In the genomic region with DNA sequence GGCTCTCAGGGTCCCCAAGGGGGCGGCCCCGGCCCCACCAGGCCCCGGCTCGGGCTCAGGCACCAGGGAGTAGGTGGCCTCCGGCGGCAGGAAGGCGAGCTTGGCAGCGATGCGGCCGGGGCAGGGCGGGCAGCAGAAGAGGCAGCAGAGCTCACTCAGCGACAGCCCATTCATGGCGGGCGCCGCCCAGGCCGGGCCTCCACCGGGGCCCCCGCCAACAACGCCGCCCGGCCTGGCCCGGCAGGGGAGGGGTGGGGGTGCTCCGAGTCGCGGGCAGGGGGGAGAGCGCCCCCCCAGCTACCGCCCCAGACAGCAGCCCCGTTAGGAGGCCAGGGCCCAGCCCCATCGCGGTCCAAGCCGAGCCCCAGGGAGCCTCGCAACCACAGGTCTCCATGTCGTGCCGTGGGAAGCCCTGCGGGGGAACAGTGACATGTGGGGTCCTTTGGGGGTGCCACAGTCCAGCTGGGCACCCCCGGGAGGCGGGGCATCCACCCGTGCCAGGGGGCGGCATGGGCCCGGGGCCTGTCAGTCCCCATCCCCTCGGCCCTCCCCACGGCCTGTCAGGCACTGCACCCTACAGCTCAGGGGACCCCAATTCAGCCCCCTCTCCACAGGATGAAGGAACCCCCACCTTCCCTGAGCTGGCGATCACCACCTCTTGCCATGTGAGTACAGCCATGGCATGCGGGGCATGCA, we compare ENCODE assay signal across 8 cellular contexts. TPM values are rescaled to one million over a fixed set of nuclear protein-coding genes. Genes with fewer than 3 reads are reported as not detected.
DNase-seq lines count a peak whose midpoint lies in the region; ATAC-seq and TF ChIP-seq lines count a peak whose summit lies in the region.
"Not testable (repeated sequence)": the region's sequence is repeated elsewhere in the genome, so short reads cannot be mapped to it uniquely, and the experiment has no call there.

No MANE protein-coding gene starts in this region.

- peaks cover 3 to 25% of the 10 kb centered on the region in 2 donors for H3K36me3 Mint-ChIP-seq in CD4-positive, alpha-beta memory T cell
- H3K36me3 Mint-ChIP-seq in T-helper 17 cell (ENCODE audit: low read depth); activated naive CD4-positive, alpha-beta T cell treated with anti-CD3 and anti-CD28 coated beads for 36 hours (ENCODE audit: low read depth): not testable (repeated sequence)

- peaks cover 13 to 38% (median 28%) of the 10 kb centered on the region in 4 donors for H3K4me1 Mint-ChIP-seq in CD4-positive, alpha-beta memory T cell
- H3K4me1 Mint-ChIP-seq in T-helper 17 cell, result peaks cover 31% of the 10 kb centered on the region
- H3K4me1 Mint-ChIP-seq in activated naive CD4-positive, alpha-beta T cell treated with anti-CD3 and anti-CD28 coated beads for 36 hours (ENCODE audit: low read depth), result peaks cover 27% of the 10 kb centered on the region

- H3K4me1 ChIP-seq in CD4-positive, alpha-beta memory T cell (ENCODE audit: insufficient read depth, low read length), result peaks cover 44% of the 10 kb centered on the region
- peaks cover 0 to 59% of the 10 kb centered on the region in 2 donors for H3K4me1 ChIP-seq in right atrium auricular region
- peaks cover 30% of the 10 kb centered on the region for H3K4me1 ChIP-seq in mesodermal cell (ENCODE audit: control insufficient read depth, insufficient read depth, low read length, poor library complexity, severe bottlenecking)
- H3K4me1 ChIP-seq in gastrocnemius medialis, result peaks cover 32 to 39% of the 10 kb centered on the region in 2 donors
- H3K4me1 ChIP-seq in tibial nerve, result peaks cover 0 to 67% (median 38%) of the 10 kb centered on the region in 4 donors

- peak overlapping the region; percentile 98 to 100 (median 100) for H3K4me3 Mint-ChIP-seq in CD4-positive, alpha-beta memory T cell
- peak overlapping the region; percentile 98 for H3K4me3 Mint-ChIP-seq in T-helper 17 cell
- peak overlapping the region; percentile 96 for H3K4me3 Mint-ChIP-seq in activated naive CD4-positive, alpha-beta T cell treated with anti-CD3 and anti-CD28 coated beads for 36 hours

- not testable (repeated sequence) for DNase-seq in CD4-positive, alpha-beta memory T cell; T-helper 17 cell; activated naive CD4-positive, alpha-beta T cell treated with anti-CD3 and anti-CD28 coated beads for 36 hours; right atrium auricular region (ENCODE audit: low spot score); gastrocnemius medialis; tibial nerve (ENCODE audit: low spot score in 2 of 2)

- CTCF ChIA-PET in CD4-positive, alpha-beta memory T cell (lab: Charles Lee; ENCODE audit: partially characterized antibody), result interaction anchor here (0.6 to 1.7 kb wide), 5 partner anchors 11 to 49 kb away, joined by 3 to 6 read pairs (median 3); no protein-coding TSS in a partner anchor
- CTCF ChIA-PET in activated naive CD4-positive, alpha-beta T cell treated with anti-CD3 and anti-CD28 coated beads for 36 hours (lab: Charles Lee), result not testable (repeated sequence)

- POLR2A ChIA-PET in CD4-positive, alpha-beta memory T cell (lab: Charles Lee; ENCODE audit: partially characterized antibody), result interaction anchor here (1.4 to 7.8 kb wide), 4 partner anchors 15 to 25 kb away, joined by 3 to 81 read pairs (median 34); no protein-coding TSS in a partner anchor

- TF ChIP-seq CTCF in right atrium auricular region (IDR thresholded peaks at IDR 0.05); gastrocnemius medialis (IDR thresholded peaks at IDR 0.05 in 4 of 5, conservative IDR thresholded peaks at IDR 0.05 in 1 of 5); tibial nerve (IDR thresholded peaks at IDR 0.05): not testable (repeated sequence)

- not testable (repeated sequence) for H3K9me3 ChIP-seq in CD4-positive, alpha-beta memory T cell (ENCODE audit: control insufficient read depth in 1 of 2, low read length in 2 of 2); T-helper 17 cell (ENCODE audit: control insufficient read depth, low read length, poor library complexity, severe bottlenecking); right atrium auricular region; mesodermal cell (ENCODE audit: control insufficient read depth, low read length); gastrocnemius medialis; tibial nerve

- not testable (repeated sequence) for H3K36me3 ChIP-seq in CD4-positive, alpha-beta memory T cell (ENCODE audit: insufficient read depth, low read length); right atrium auricular region; gastrocnemius medialis
- H3K36me3 ChIP-seq in mesodermal cell (ENCODE audit: control insufficient read depth, insufficient read depth, low read length) (peaks cover 15% of the 10 kb centered on the region), tibial nerve (peaks cover 0 to 19% (median 0%) of the 10 kb centered on the region in 3 donors)

- TF ChIP-seq EP300 in tibial nerve (IDR thresholded peaks at IDR 0.05), result not testable (repeated sequence)

- in situ Hi-C loops in gastrocnemius medialis (cut with MboI; ENCODE audit: low sequenced_read_pairs in 4 of 4), result not testable (repeated sequence)

- intact Hi-C loops in CD4-positive, alpha-beta memory T cell (cut with micrococcal nuclease), result loop anchor here (2.0 kb wide), 1 partner anchor 33 kb away; a partner anchor contains a TSS
- intact Hi-C loops in activated naive CD4-positive, alpha-beta T cell treated with anti-CD3 and anti-CD28 coated beads for 36 hours (cut with micrococcal nuclease), result loop anchor here (1.0 to 5.0 kb wide), 2 partner anchors 24 to 181 kb away; a partner anchor contains a TSS
- intact Hi-C loops in gastrocnemius medialis (cut with DNase I; ENCODE audit: low total_unique reads), result not testable (repeated sequence)

- 97 to 98% methylated on average over 15 to 16 of the region's 44 CpGs for WGBS in mesodermal cell (ENCODE audit: insufficient coverage in 2 of 2), 2 experiments
- 33% methylated on average over 16 of the region's 44 CpGs; no CpG with 5 or more reads in 1 of the 2 donors for WGBS in tibial nerve, 2 donors

- H3K9me3 Mint-ChIP-seq in CD4-positive, alpha-beta memory T cell; activated naive CD4-positive, alpha-beta T cell treated with anti-CD3 and anti-CD28 coated beads for 36 hours: not testable (repeated sequence)

- not testable (repeated sequence) for H3K27me3 ChIP-seq in CD4-positive, alpha-beta memory T cell (ENCODE audit: insufficient read depth, low read length); right atrium auricular region; gastrocnemius medialis; tibial nerve

- H3K27me3 Mint-ChIP-seq in CD4-positive, alpha-beta memory T cell; T-helper 17 cell; activated naive CD4-positive, alpha-beta T cell treated with anti-CD3 and anti-CD28 coated beads for 36 hours (ENCODE audit: low read depth): not testable (repeated sequence)

- H3K27ac ChIP-seq in CD4-positive, alpha-beta memory T cell (ENCODE audit: low read depth, low read length), result peak overlapping the region; percentile 95
- H3K27ac ChIP-seq in cingulate gyrus (ENCODE audit: low read depth, low read length) (peak overlapping the region; percentile 92), right atrium auricular region (peak overlapping the region; percentile 83 to 90), mesodermal cell (ENCODE audit: low read depth, low read length, severe bottlenecking) (peak overlapping the region; percentile 73), gastrocnemius medialis (peak overlapping the region; percentile 13 to 86 (median 84)), tibial nerve (peak overlapping the region; percentile 14 to 89 (median 84))

- not testable (repeated sequence) for ATAC-seq in T-helper 17 cell, gastrocnemius medialis

- H3K4me3 ChIP-seq in CD4-positive, alpha-beta memory T cell (ENCODE audit: low read length in 2 of 2), result peak overlapping the region in 1 of 2 donors; percentile 69
- H3K4me3 ChIP-seq in right atrium auricular region, result peak overlapping the region in 1 of 2 donors; percentile 31
- H3K4me3 ChIP-seq in mesodermal cell (ENCODE audit: extremely low read depth, insufficient read depth, low read length, poor library complexity, severe bottlenecking), result not testable (repeated sequence)
- peak overlapping the region; percentile 23 to 98 (median 28) for H3K4me3 ChIP-seq in gastrocnemius medialis
- peak overlapping the region; percentile 4 to 66 (median 20) for H3K4me3 ChIP-seq in tibial nerve

- peak overlapping the region; percentile 98 to 100 (median 99) for H3K27ac Mint-ChIP-seq in CD4-positive, alpha-beta memory T cell
- peak overlapping the region; percentile 100 for H3K27ac Mint-ChIP-seq in T-helper 17 cell
- H3K27ac Mint-ChIP-seq in activated naive CD4-positive, alpha-beta T cell treated with anti-CD3 and anti-CD28 coated beads for 36 hours, result peak overlapping the region; percentile 95

- not testable (repeated sequence) for TF ChIP-seq POLR2A in gastrocnemius medialis (IDR thresholded peaks at IDR 0.05); tibial nerve (IDR thresholded peaks at IDR 0.05)

RNA-seq across cellular contexts. Expression of a gene that starts 3.8 kb away (rescaled TPM):
- 100 to 1,000 TPM; 106 to 109 TPM for total RNA-seq in CD4-positive, alpha-beta memory T cell
- polyA plus RNA-seq in CD4-positive, alpha-beta memory T cell, result 100 to 1,000 TPM; 138 to 204 TPM
- total RNA-seq in T-helper 17 cell (100 to 1,000 TPM; 121 to 125 TPM), right atrium auricular region (10 to 100 TPM; 92.6 to 99.5 TPM), gastrocnemius medialis (10 to 100 TPM; 49.4 to 87.7 (median 70.8) TPM), tibial nerve (100 to 1,000 TPM; 127 to 165 (median 132) TPM)
- total RNA-seq in activated naive CD4-positive, alpha-beta T cell treated with anti-CD3 and anti-CD28 coated beads for 36 hours, result 10 to 100 TPM; 79.3 to 79.9 TPM
- polyA plus RNA-seq in mesodermal cell (2013, experiment 1 of 2), result 82.9 TPM
- polyA plus RNA-seq in mesodermal cell (2013, experiment 2 of 2), result 63.1 TPM

RNA-seq across cellular contexts. Expression of a gene that starts 18.2 kb away (rescaled TPM):
- 10 to 100 TPM; 17.9 to 19.3 TPM for total RNA-seq in CD4-positive, alpha-beta memory T cell
- 1 to 10 TPM in 1 of 2 donors, under 1 TPM in 1; 0.39 to 1.3 TPM for polyA plus RNA-seq in CD4-positive, alpha-beta memory T cell
- total RNA-seq in T-helper 17 cell (10 to 100 TPM; 37.9 to 46.5 TPM), right atrium auricular region (1 to 10 TPM; 4.4 to 5.6 TPM), gastrocnemius medialis (1 to 10 TPM in 3 of 4 donors, under 1 TPM in 1; 0.58 to 4.0 (median 1.4) TPM), tibial nerve (1 to 10 TPM; 4.6 to 8.4 (median 7.0) TPM)
- total RNA-seq in activated naive CD4-positive, alpha-beta T cell treated with anti-CD3 and anti-CD28 coated beads for 36 hours, result 10 to 100 TPM; 13.5 to 15.0 TPM
- 24.9 TPM for polyA plus RNA-seq in mesodermal cell (2013, experiment 1 of 2)
- 18.9 TPM for polyA plus RNA-seq in mesodermal cell (2013, experiment 2 of 2)

RNA-seq across cellular contexts. Expression of a gene that starts 23.7 kb away (rescaled TPM):
- total RNA-seq in CD4-positive, alpha-beta memory T cell, result 1 to 10 TPM; 3.7 to 4.9 TPM
- polyA plus RNA-seq in CD4-positive, alpha-beta memory T cell, result 1 to 10 TPM; 1.4 to 3.9 TPM
- total RNA-seq in T-helper 17 cell, result 1 to 10 TPM; 6.4 to 8.5 TPM
- total RNA-seq in activated naive CD4-positive, alpha-beta T cell treated with anti-CD3 and anti-CD28 coated beads for 36 hours, result 1 to 10 TPM; 3.0 to 3.4 TPM
- 1 to 10 TPM; 1.7 to 4.0 TPM for total RNA-seq in right atrium auricular region
- polyA plus RNA-seq in mesodermal cell (2013, experiment 1 of 2), result 2.6 TPM
- 2.7 TPM for polyA plus RNA-seq in mesodermal cell (2013, experiment 2 of 2)
- 1 to 10 TPM; 2.1 to 3.6 (median 3.1) TPM for total RNA-seq in gastrocnemius medialis
- 1 to 10 TPM; 2.4 to 8.7 (median 4.8) TPM for total RNA-seq in tibial nerve

RNA-seq across cellular contexts. Expression of a gene that starts 23.7 kb away (rescaled TPM):
- 10 to 100 TPM; 23.4 to 29.1 TPM for total RNA-seq in CD4-positive, alpha-beta memory T cell
- 10 to 100 TPM in 1 of 2 donors, 1 to 10 TPM in 1; 9.8 to 15.5 TPM for polyA plus RNA-seq in CD4-positive, alpha-beta memory T cell
- total RNA-seq in T-helper 17 cell (10 to 100 TPM; 19.2 to 20.7 TPM), right atrium auricular region (10 to 100 TPM; 35.0 to 42.1 TPM), gastrocnemius medialis (10 to 100 TPM; 18.8 to 38.4 (median 26.7) TPM), tibial nerve (10 to 100 TPM; 34.7 to 65.7 (median 56.2) TPM)
- 10 to 100 TPM; 12.1 to 14.5 TPM for total RNA-seq in activated naive CD4-positive, alpha-beta T cell treated with anti-CD3 and anti-CD28 coated beads for 36 hours
- polyA plus RNA-seq in mesodermal cell (2013, experiment 1 of 2), result 46.9 TPM
- 42.3 TPM for polyA plus RNA-seq in mesodermal cell (2013, experiment 2 of 2)

RNA-seq across cellular contexts. Expression of a gene that starts 33.3 kb away (rescaled TPM):
- total RNA-seq in CD4-positive, alpha-beta memory T cell, result 10 to 100 TPM; 57.1 to 57.3 TPM
- 10 to 100 TPM in 1 of 2 donors, 1 to 10 TPM in 1; 1.5 to 11.9 TPM for polyA plus RNA-seq in CD4-positive, alpha-beta memory T cell
- total RNA-seq in T-helper 17 cell, result 100 to 1,000 TPM in 1 of 2 donors, 10 to 100 TPM in 1; 98.7 to 107 TPM
- total RNA-seq in activated naive CD4-positive, alpha-beta T cell treated with anti-CD3 and anti-CD28 coated beads for 36 hours, result 10 to 100 TPM; 39.8 to 47.6 TPM
- total RNA-seq in right atrium auricular region, result 10 to 100 TPM in 1 of 2 donors, 1 to 10 TPM in 1; 9.6 to 12.1 TPM
- 23.2 TPM for polyA plus RNA-seq in mesodermal cell (2013, experiment 1 of 2)
- polyA plus RNA-seq in mesodermal cell (2013, experiment 2 of 2), result 21.6 TPM
- total RNA-seq in gastrocnemius medialis, result 10 to 100 TPM; 10.8 to 28.5 (median 20.5) TPM
- total RNA-seq in tibial nerve, result 10 to 100 TPM; 17.9 to 87.3 (median 31.1) TPM
